Comparison of ENCODE assay signal across 19 cellular contexts in the genomic region with DNA sequence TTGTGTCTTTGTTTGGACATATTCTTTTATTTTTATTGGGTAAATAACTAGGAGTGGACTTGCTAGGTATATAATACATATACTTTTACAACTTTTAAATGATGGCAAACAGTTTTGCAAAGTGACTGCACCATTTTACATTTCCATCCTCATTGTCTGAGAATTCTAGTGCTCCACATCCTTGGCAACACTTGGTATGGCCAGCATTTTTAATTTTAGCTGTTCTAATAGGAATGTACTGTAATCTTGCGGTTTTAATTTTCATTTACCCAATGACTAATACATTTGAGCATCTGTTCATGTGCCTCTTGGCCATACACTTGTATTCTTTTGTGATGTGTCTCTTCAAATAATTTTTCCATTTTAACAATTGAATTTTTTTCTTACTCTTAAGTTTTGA. TPM values are rescaled to one million over a fixed set of nuclear protein-coding genes. Genes with fewer than 3 reads are reported as not detected.
DNase-seq lines count a peak whose midpoint lies in the region; ATAC-seq and TF ChIP-seq lines count a peak whose summit lies in the region.
"Had no signal": no experiment of that assay in that cellular context is flagged by ENCODE, and none has a peak within 500 bp of the region (broad histone marks: within the 10 kb centered on the region; RNA-seq: fewer than 3 reads in every experiment).

No MANE protein-coding gene starts in this region.

- H3K9me2 ChIP-seq in Karpas-422 (replicated peaks; ENCODE audit: insufficient read depth, low read length): no peaks in the 10 kb centered on the region

- no peak overlapping the region for H3K9ac ChIP-seq in adipocyte (ENCODE audit: low read length)
- no peak overlapping the region for H3K9ac ChIP-seq in Karpas-422 (ENCODE audit: low read length)

- H3K27ac ChIP-seq in Karpas-422 (ENCODE audit: low read length): no peak overlapping the region
- H3K27ac ChIP-seq: spleen had no signal

- no peaks in the 10 kb centered on the region for H3K79me2 ChIP-seq in Karpas-422 (ENCODE audit: low read length)

- H3K4me3 ChIP-seq in adipocyte (ENCODE audit: low read length) (no peak overlapping the region), fibroblast of the aortic adventitia (ENCODE audit: low read depth, low read length) (no peak overlapping the region), Karpas-422 (ENCODE audit: low read length) (no peak overlapping the region)
- H3K4me3 ChIP-seq: spleen had no signal

- H2AFZ ChIP-seq in Karpas-422 (ENCODE audit: low read length): no peak overlapping the region

- H3K36me3 ChIP-seq in adipocyte (ENCODE audit: control insufficient read depth, insufficient read depth, low read length, severe bottlenecking): no peaks in the 10 kb centered on the region
- H3K36me3 ChIP-seq in Karpas-422 (ENCODE audit: insufficient read depth, low read length): no peaks in the 10 kb centered on the region
- H3K36me3 ChIP-seq: spleen had no signal

- no peak for ATAC-seq in HG03565 (IDR thresholded peaks at IDR 0.05; ENCODE audit: unreplicated experiment)
- ATAC-seq: activated naive CD8-positive, alpha-beta T cell treated with anti-CD3 and anti-CD28 coated beads, Interleukin-2, amount 50 U/mL, for 24 hours; activated T-cell treated with anti-CD3 and anti-CD28 coated beads, Interleukin-2, amount 50 U/mL, for 72 hours; stimulated activated naive CD8-positive, alpha-beta T cell treated with anti-CD3 and anti-CD28 coated beads, Interleukin-15, Interleukin-2, amounts not matched to agents 100 U/mL and 50 U/mL, for 24 hours had no signal

- H3K4me1 ChIP-seq in adipocyte (ENCODE audit: control insufficient read depth, insufficient read depth, low read length) (no peaks in the 10 kb centered on the region), Karpas-422 (ENCODE audit: low read length) (peaks cover 33% of the 10 kb centered on the region)

- H4K20me1 ChIP-seq in Karpas-422 (ENCODE audit: insufficient read depth, low read depth, low read length): no peaks in the 10 kb centered on the region

- peaks cover 6% of the 10 kb centered on the region for H3K9me3 ChIP-seq in adipocyte (ENCODE audit: control insufficient read depth, low read length)
- no peaks in the 10 kb centered on the region for H3K9me3 ChIP-seq in Karpas-422 (ENCODE audit: low read length)

- no peaks in the 10 kb centered on the region for H3K27me3 ChIP-seq in adipocyte (replicated peaks; ENCODE audit: control insufficient read depth, insufficient read depth, low read length)
- no peaks in the 10 kb centered on the region for H3K27me3 ChIP-seq in Karpas-422 (ENCODE audit: low read length)
- H3K27me3 ChIP-seq: spleen had no signal

- DNase-seq in AG08396 (ENCODE audit: low spot score) (peak; percentile 60), HCEC 1CT (peak; percentile 54), adipocyte (ENCODE audit: low read depth) (peak; percentile 73), fibroblast of the aortic adventitia (ENCODE audit: low read depth) (peak; percentile 79), GDM1 (lab: John Stamatoyannopoulos, UW) (no peak), Karpas-422 (no peak), NCI-H2171 (lab: John Stamatoyannopoulos, UW) (no peak)
- DNase-seq: ACHN; activated CD4-positive, alpha-beta T cell treated with anti-CD3 and anti-CD28 coated beads, Interleukin-2, amount 50 U/mL, for 48 hours; activated naive CD8-positive, alpha-beta T cell treated with anti-CD3 and anti-CD28 coated beads, Interleukin-2, amount 50 U/mL, for 24 hours; activated T-cell treated with anti-CD3 and anti-CD28 coated beads, Interleukin-2, amount 50 U/mL, for 72 hours; DMS153; NCI-H1092; posterior cingulate gyrus; spleen; stimulated activated naive CD8-positive, alpha-beta T cell treated with anti-CD3 and anti-CD28 coated beads, Interleukin-15, Interleukin-2, amounts not matched to agents 100 U/mL and 50 U/mL, for 24 hours had no signal

- H3K4me2 ChIP-seq in Karpas-422 (ENCODE audit: low read depth, low read length, poor library complexity, severe bottlenecking): no peak overlapping the region

- no peak for TF ChIP-seq CTCF in fibroblast of the aortic adventitia (IDR thresholded peaks at IDR 0.05; ENCODE audit: insufficient read depth, low read length)

RNA-seq across cellular contexts. Expression of gene ATP6V1G3, which starts 37.0 kb away (rescaled TPM):
- not detected in 2 replicates for total RNA-seq in fibroblast of the aortic adventitia (ENCODE audit: low replicate concordance)
- not detected in 2 replicates for total RNA-seq in Karpas-422 (2014; rRNA removed; shearing (Covaris generic); ENCODE audit: low replicate concordance)
- total RNA-seq: activated T-cell treated with anti-CD3 and anti-CD28 coated beads, Interleukin-2, amount 50 U/mL, for 72 hours; dermis microvascular lymphatic vessel endothelial cell; SK-MEL-5; spleen had no signal

Comparison
In these comparisons a context has a peak if more than half of its experiments do, and no peak if none do; other contexts are left out.
1. DNase-seq: peak in AG08396 (single experiment), HCEC 1CT (single experiment), adipocyte (single experiment) and fibroblast of the aortic adventitia (single experiment); none in GDM1 (single experiment), Karpas-422 (single experiment) and NCI-H2171 (single experiment).